In genomic region chr19:50358483-50359431, GRCh38 we compare ENCODE assay signal across 1 cellular context.
A peak's percentile ranks its signal among the peaks of the same experiment; 100 is the strongest.
TF ChIP-seq lines count a peak whose summit lies in the region.

No MANE protein-coding gene starts in this region.

TF ChIP-seq in K562, 482 proteins besides CTCF, POLR2A, EP300 and RAD21 (continued from another document and continues in another):
- TF ChIP-seq FOXJ2 (tag; IDR thresholded peaks at IDR 0.05): no peak
- peak; percentile 96 for TF ChIP-seq POLR2B (IDR thresholded peaks at IDR 0.05; ENCODE audit: low read depth, partially characterized antibody)
- TF ChIP-seq SMAD4 (CRISPR knock-in tag; conservative IDR thresholded peaks at IDR 0.05): peak; percentile 62; the same call in 1 of the 2 replicates
- TF ChIP-seq YY1 (IDR thresholded peaks at IDR 0.05; ENCODE audit: borderline replicate concordance in 1 of 3, control insufficient read depth in 1 of 3, extremely low read depth in 1 of 3, insufficient read depth in 3 of 3, insufficient read length in 1 of 3, insufficient replicate concordance in 2 of 3, low read depth in 1 of 3, low read length in 2 of 3): peak; percentile 52 to 91 (median 84)
- peak in 1 of 2 experiments; percentile 58; a peak in 1 of 4 replicates for TF ChIP-seq ARNT (IDR thresholded peaks at IDR 0.05)
- TF ChIP-seq ARID4B (CRISPR knock-in tag; IDR thresholded peaks at IDR 0.05): peak; percentile 44; the same call in 1 of the 2 replicates
- peak; percentile 87 for TF ChIP-seq CEBPG (CRISPR knock-in tag; IDR thresholded peaks at IDR 0.05)
- TF ChIP-seq CEBPG (tag; conservative IDR thresholded peaks at IDR 0.05 in 1 of 2, IDR thresholded peaks at IDR 0.05 in 1 of 2): peak; percentile 93 to 94
- TF ChIP-seq NBN (IDR thresholded peaks at IDR 0.05; ENCODE audit: low read depth): peak; percentile 100
- peak; percentile 96 for TF ChIP-seq POLR2G (IDR thresholded peaks at IDR 0.05; ENCODE audit: low read depth, low read length)
- TF ChIP-seq RBM22 (IDR thresholded peaks at IDR 0.05; ENCODE audit: low read depth, low read length, poor library complexity, severe bottlenecking): peak; percentile 33
- TF ChIP-seq E4F1 (CRISPR knock-in tag; IDR thresholded peaks at IDR 0.05; ENCODE audit: borderline replicate concordance): no peak
- TF ChIP-seq FOSL1 (tag; conservative IDR thresholded peaks at IDR 0.05): peak; percentile 59
- TF ChIP-seq RB1 (IDR thresholded peaks at IDR 0.05; ENCODE audit: low read depth): peak; percentile 55; the same call in 1 of the 2 replicates
- no peak for TF ChIP-seq ZNF561 (CRISPR knock-in tag; conservative IDR thresholded peaks at IDR 0.05)
- TF ChIP-seq TBL1XR1 (IDR thresholded peaks at IDR 0.05; ENCODE audit: low read length in 2 of 2): peak in 1 of 2 experiments; percentile 99; a peak in 2 of 4 replicates
- TF ChIP-seq ZEB2 (IDR thresholded peaks at IDR 0.05): peak; percentile 95
- TF ChIP-seq USF1 (CRISPR knock-in tag; IDR thresholded peaks at IDR 0.05): no peak
- peak in 1 of 2 experiments; percentile 52; a peak in 1 of 4 replicates for TF ChIP-seq ZMIZ1 (IDR thresholded peaks at IDR 0.05; ENCODE audit: low read depth in 2 of 2, low read length in 2 of 2)
- peak; percentile 57; the same call in 1 of the 2 replicates for TF ChIP-seq HIVEP1 (CRISPR knock-in tag; IDR thresholded peaks at IDR 0.05)
- TF ChIP-seq COPS2 (conservative IDR thresholded peaks at IDR 0.05): no peak
- TF ChIP-seq NKRF (IDR thresholded peaks at IDR 0.05; ENCODE audit: borderline replicate concordance): no peak
- peak; percentile 93 for TF ChIP-seq MEIS2 (IDR thresholded peaks at IDR 0.05; ENCODE audit: partially characterized antibody)
- TF ChIP-seq REST (CRISPR knock-in tag; IDR thresholded peaks at IDR 0.05; ENCODE audit: low read depth): peak; percentile 65
- peak; percentile 12; the same call in 1 of the 2 replicates for TF ChIP-seq ZNF311 (CRISPR knock-in tag; IDR thresholded peaks at IDR 0.05)
- peak; percentile 42; the same call in 1 of the 2 replicates for TF ChIP-seq NFIC (IDR thresholded peaks at IDR 0.05)
- peak; percentile 89; the same call in 1 of the 2 replicates for TF ChIP-seq THRAP3 (IDR thresholded peaks at IDR 0.05; ENCODE audit: borderline replicate concordance)
- peak; percentile 62; the same call in 1 of the 2 replicates for TF ChIP-seq LCOR (CRISPR knock-in tag; IDR thresholded peaks at IDR 0.05)
- TF ChIP-seq CHD1 (IDR thresholded peaks at IDR 0.05; ENCODE audit: low read length): no peak
- peak; percentile 28; the same call in 1 of the 2 replicates for TF ChIP-seq PKNOX1 (IDR thresholded peaks at IDR 0.05)
- TF ChIP-seq ZNF395 (CRISPR knock-in tag; IDR thresholded peaks at IDR 0.05): peak; percentile 35; the same call in 1 of the 2 replicates
- TF ChIP-seq HINFP (tag; conservative IDR thresholded peaks at IDR 0.05; ENCODE audit: low read depth): no peak
- TF ChIP-seq ZNF830 (CRISPR knock-in tag; IDR thresholded peaks at IDR 0.05): peak; percentile 85; the same call in 1 of the 2 replicates
- TF ChIP-seq GABPB2 (CRISPR knock-in tag; conservative IDR thresholded peaks at IDR 0.05): no peak
